25 cellular contexts compared by ENCODE assay signal in genomic region chr6:6436946-6437345, GRCh38.
"Had no signal": no experiment of that assay in that cellular context is flagged by ENCODE, and none has a peak within 500 bp of the region (broad histone marks: within the 10 kb centered on the region; RNA-seq: fewer than 3 reads in every experiment).

No MANE protein-coding gene starts in this region.

- DNase-seq: effector CD4-positive, alpha-beta T cell; endodermal cell; foreskin fibroblast; heart left ventricle; hippocampal formation; left colon; left ventricle myocardium superior; mesendoderm; naive thymus-derived CD8-positive, alpha-beta T cell; sigmoid colon; small intestine; stimulated activated CD4-positive, alpha-beta T cell treated with anti-CD3 and anti-CD28 coated beads, Interleukin-12 subunit alpha, Interleukin-12 subunit beta, amount 100 ng/mL, for 4 hours; stimulated activated CD4-positive, alpha-beta T cell treated with anti-CD3 and anti-CD28 coated beads, Interleukin-2, amount 100 ng/mL, for 48 hours; stimulated activated CD8-positive, alpha-beta memory T cell treated with anti-CD3 and anti-CD28 coated beads, Interleukin-4, amount 100 ng/mL, for 48 hours; stimulated activated naive CD8-positive, alpha-beta T cell treated with anti-CD3 and anti-CD28 coated beads, Interleukin-15, Interleukin-2, amounts not matched to agents 100 U/mL and 50 U/mL, for 24 hours; thyroid gland; upper lobe of left lung; uterus had no signal

- H3K27ac ChIP-seq: coronary artery, esophagus muscularis mucosa, heart left ventricle, neutrophil, right atrium auricular region, sigmoid colon, suprapubic skin, thyroid gland, upper lobe of left lung, uterus had no signal

- H3K9me3 ChIP-seq: neutrophil, right atrium auricular region, suprapubic skin, thyroid gland, uterus had no signal

- H3K27me3 ChIP-seq: esophagus muscularis mucosa, heart left ventricle, neutrophil, right atrium auricular region, sigmoid colon, suprapubic skin, thyroid gland, upper lobe of left lung, uterus had no signal

- H3K36me3 ChIP-seq: esophagus muscularis mucosa, heart left ventricle, neutrophil, right atrium auricular region, sigmoid colon, suprapubic skin, thyroid gland, upper lobe of left lung, uterus had no signal

- H3K4me3 ChIP-seq: coronary artery, esophagus muscularis mucosa, heart left ventricle, lung, right atrium auricular region, sigmoid colon, suprapubic skin, thyroid gland, upper lobe of left lung, uterus had no signal

- H3K4me1 ChIP-seq: esophagus muscularis mucosa, heart left ventricle, right atrium auricular region, sigmoid colon, suprapubic skin, thyroid gland, upper lobe of left lung, uterus had no signal

- ATAC-seq: heart left ventricle; left colon; left ventricle myocardium superior; naive thymus-derived CD8-positive, alpha-beta T cell; stimulated activated effector memory CD8-positive, alpha-beta T cell treated with anti-CD3 and anti-CD28 coated beads, Interleukin-12 subunit alpha, Interleukin-12 subunit beta, amount 100 ng/mL, for 72 hours; stimulated activated naive CD8-positive, alpha-beta T cell treated with anti-CD3 and anti-CD28 coated beads, Interleukin-15, Interleukin-2, amounts not matched to agents 100 U/mL and 50 U/mL, for 24 hours had no signal
